ENCODE assay signal across 1 cellular context in the genomic region with DNA sequence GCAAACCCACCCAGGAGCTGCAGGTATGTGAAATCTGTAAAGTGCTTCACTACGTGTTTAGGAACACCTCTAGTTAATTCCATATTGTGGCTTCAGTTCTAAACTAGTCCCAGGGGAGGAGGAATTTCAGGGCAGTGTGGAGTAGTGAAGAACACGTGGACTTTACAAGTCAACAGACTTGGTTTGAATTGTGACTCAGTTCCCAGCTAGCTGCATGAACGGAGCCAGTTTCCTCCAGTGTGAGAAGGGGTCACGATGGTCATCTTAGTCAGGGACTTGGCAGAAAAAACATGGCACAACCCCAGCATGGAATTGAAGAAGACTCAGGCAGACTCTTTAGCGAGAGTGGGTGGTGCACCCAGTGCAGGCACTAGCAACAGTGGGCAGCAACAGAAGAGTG.
TF ChIP-seq lines count a peak whose summit lies in the region.

No MANE protein-coding gene starts in this region.

TF ChIP-seq in H1, 55 proteins besides CTCF, POLR2A, EP300 and RAD21 (continued from another document):
- no peak for TF ChIP-seq ZNF274 (IDR thresholded peaks at IDR 0.05; ENCODE audit: borderline replicate concordance, extremely low read depth, low read length)
- TF ChIP-seq, protein P1, sequence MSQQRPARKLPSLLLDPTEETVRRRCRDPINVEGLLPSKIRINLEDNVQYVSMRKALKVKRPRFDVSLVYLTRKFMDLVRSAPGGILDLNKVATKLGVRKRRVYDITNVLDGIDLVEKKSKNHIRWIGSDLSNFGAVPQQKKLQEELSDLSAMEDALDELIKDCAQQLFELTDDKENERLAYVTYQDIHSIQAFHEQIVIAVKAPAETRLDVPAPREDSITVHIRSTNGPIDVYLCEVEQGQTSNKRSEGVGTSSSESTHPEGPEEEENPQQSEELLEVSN (IDR thresholded peaks at IDR 0.05) = no peak
- no peak for TF ChIP-seq RBBP5 (IDR thresholded peaks at IDR 0.05; ENCODE audit: borderline replicate concordance, low read depth, low read length)
- TF ChIP-seq GABPA (IDR thresholded peaks at IDR 0.05; ENCODE audit: borderline replicate concordance, insufficient read depth, low read length) = no peak
- no peak for TF ChIP-seq JUN (IDR thresholded peaks at IDR 0.05; ENCODE audit: low read depth, low read length)
- no peak for TF ChIP-seq TAF1 (IDR thresholded peaks at IDR 0.05; ENCODE audit: low read depth, low read length)
- no peak for TF ChIP-seq SUZ12 (IDR thresholded peaks at IDR 0.05; ENCODE audit: low read length)
- TF ChIP-seq CREB1 (IDR thresholded peaks at IDR 0.05) = no peak
- no peak for TF ChIP-seq KDM4A (IDR thresholded peaks at IDR 0.05; ENCODE audit: low read depth, low read length, severe bottlenecking)
- TF ChIP-seq YY1 (IDR thresholded peaks at IDR 0.05; ENCODE audit: low read depth, low read length) = no peak
- TF ChIP-seq KDM1A (IDR thresholded peaks at IDR 0.05; ENCODE audit: borderline replicate concordance, low read length) = no peak
- no peak for TF ChIP-seq CTBP2 (IDR thresholded peaks at IDR 0.05; ENCODE audit: borderline replicate concordance, insufficient read depth, insufficient read length, low read length)
- no peak for TF ChIP-seq BACH1 (IDR thresholded peaks at IDR 0.05; ENCODE audit: low read length)
- no peak for TF ChIP-seq KDM5A (IDR thresholded peaks at IDR 0.05; ENCODE audit: low read length)
- TF ChIP-seq EGR1 (IDR thresholded peaks at IDR 0.05; ENCODE audit: borderline replicate concordance, low read depth, low read length) = no peak
- TF ChIP-seq NANOG (IDR thresholded peaks at IDR 0.05; ENCODE audit: insufficient read depth, low read depth, low read length, poor library complexity, severe bottlenecking) = no peak
